In genomic region chrX:9352243-9352642, GRCh38 we compare ENCODE assay signal across 9 cellular contexts.
DNase-seq lines count a peak whose midpoint lies in the region; ATAC-seq and TF ChIP-seq lines count a peak whose summit lies in the region.
"Had no signal": no experiment of that assay in that cellular context is flagged by ENCODE, and none has a peak within 500 bp of the region (broad histone marks: within the 10 kb centered on the region; RNA-seq: fewer than 3 reads in every experiment).

No MANE protein-coding gene starts in this region.

- H3K14ac ChIP-seq in trophoblast cell (ENCODE audit: low read length), result no peak overlapping the region

- H2BK120ac ChIP-seq in trophoblast cell (ENCODE audit: insufficient read depth, low read length, poor library complexity), result no peak overlapping the region

- no peak overlapping the region for H3K4ac ChIP-seq in trophoblast cell (ENCODE audit: low read depth, low read length)

- H3K4me2 ChIP-seq in Loucy (ENCODE audit: low read depth, low read length, poor library complexity, severe bottlenecking), result peak overlapping the region; percentile 69
- H3K4me2 ChIP-seq in trophoblast cell (ENCODE audit: low read length), result no peak overlapping the region

- no peak overlapping the region for H3K4me3 Mint-ChIP-seq in mesothelial cell of epicardium

- no peaks in the 10 kb centered on the region for H3K79me1 ChIP-seq in trophoblast cell (ENCODE audit: low read length)

- H4K12ac ChIP-seq in trophoblast cell (ENCODE audit: low read depth, low read length), result no peak overlapping the region

- no peak overlapping the region for H3K27ac Mint-ChIP-seq in mesothelial cell of epicardium

- no peak overlapping the region for H3K23ac ChIP-seq in trophoblast cell (ENCODE audit: low read length)

- H2AFZ ChIP-seq in Loucy (ENCODE audit: low read length) (0 out of 2 replicates have a peak overlapping the region, but pooled peaks have one; percentile 20), trophoblast cell (ENCODE audit: insufficient read depth, low read length, poor library complexity) (no peak overlapping the region)

- ATAC-seq in GM18498 (IDR thresholded peaks at IDR 0.05; ENCODE audit: unreplicated experiment), result peak; percentile 74
- ATAC-seq in GM21619 (IDR thresholded peaks at IDR 0.05; ENCODE audit: unreplicated experiment), result peak; percentile 66
- ATAC-seq in foreskin keratinocyte, result no peak
- no peak for ATAC-seq in mucosa of descending colon

- H2AK5ac ChIP-seq in trophoblast cell (ENCODE audit: low read length), result no peak overlapping the region

- H3K79me2 ChIP-seq in Loucy (ENCODE audit: insufficient read depth, low read length) (no peaks in the 10 kb centered on the region), trophoblast cell (ENCODE audit: control insufficient read depth, insufficient read depth, low read length, poor library complexity) (no peaks in the 10 kb centered on the region)

- no peak overlapping the region for H3K18ac ChIP-seq in trophoblast cell (ENCODE audit: low read length)

- peak; percentile 17 for DNase-seq in germinal center (ENCODE audit: low spot score)
- DNase-seq in trophoblast cell, result no peak
- DNase-seq in mesothelial cell of epicardium (ENCODE audit: low spot score in 2 of 2, unreplicated experiment in 2 of 2), result no peak
- no peak for DNase-seq in foreskin keratinocyte
- no peak for DNase-seq in mucosa of descending colon

- H4K20me1 ChIP-seq in Loucy (ENCODE audit: insufficient read depth, low read length, poor library complexity, severe bottlenecking), result no peaks in the 10 kb centered on the region

- H3K9ac ChIP-seq in Loucy (ENCODE audit: low read depth, low read length, poor library complexity, severe bottlenecking), result peak overlapping the region; percentile 65
- H3K9ac ChIP-seq in trophoblast cell (ENCODE audit: low read length), result no peak overlapping the region

- no peaks in the 10 kb centered on the region for H3K27me3 ChIP-seq in Loucy (ENCODE audit: insufficient read depth, low read length, poor library complexity, severe bottlenecking)
- no peaks in the 10 kb centered on the region for H3K27me3 ChIP-seq in trophoblast cell (ENCODE audit: insufficient read depth, low read length)
- peaks cover 24% of the 10 kb centered on the region for H3K27me3 ChIP-seq in foreskin keratinocyte
- H3K27me3 ChIP-seq: cardiac muscle cell had no signal

- peaks cover 17% of the 10 kb centered on the region for H3K4me1 Mint-ChIP-seq in mesothelial cell of epicardium

- no CpG with 5 or more reads among the region's 4 CpGs for WGBS in trophoblast cell (ENCODE audit: extremely low coverage, insufficient coverage, insufficient read length)

- no peak overlapping the region for H3K27ac ChIP-seq in trophoblast cell (ENCODE audit: low read depth, low read length)
- no peak overlapping the region for H3K27ac ChIP-seq in foreskin keratinocyte
- H3K27ac ChIP-seq: cardiac muscle cell had no signal

- H3K9me2 ChIP-seq in Loucy (replicated peaks; ENCODE audit: low read depth, low read length), result no peaks in the 10 kb centered on the region

- H3K27me3 Mint-ChIP-seq in mesothelial cell of epicardium (ENCODE audit: low read depth), result no peaks in the 10 kb centered on the region

- no peak overlapping the region for H2BK5ac ChIP-seq in trophoblast cell (ENCODE audit: low read depth, low read length, poor library complexity)

- H3K4me1 ChIP-seq in Loucy (ENCODE audit: insufficient read depth, low read length, poor library complexity, severe bottlenecking) (peaks cover 40% of the 10 kb centered on the region), trophoblast cell (ENCODE audit: control insufficient read depth in 1 of 2, insufficient read depth in 2 of 2, low read length in 2 of 2) (peaks cover 0 to 2% of the 10 kb centered on the region in 2 experiments), foreskin keratinocyte (no peaks in the 10 kb centered on the region), mucosa of descending colon (ENCODE audit: low read depth) (no peaks in the 10 kb centered on the region)

- TF ChIP-seq CTCF in Loucy (conservative IDR thresholded peaks at IDR 0.05; ENCODE audit: low read length), result no peak
- no peak for TF ChIP-seq CTCF in mesothelial cell of epicardium (IDR thresholded peaks at IDR 0.05; ENCODE audit: unreplicated experiment)
- no peak for TF ChIP-seq CTCF in foreskin keratinocyte (conservative IDR thresholded peaks at IDR 0.05)
- no peak for TF ChIP-seq CTCF in mucosa of descending colon (IDR thresholded peaks at IDR 0.05)

- H3K4me3 ChIP-seq in Loucy (ENCODE audit: low read length, poor library complexity, severe bottlenecking), result peak overlapping the region; percentile 66
- H3K4me3 ChIP-seq in trophoblast cell (ENCODE audit: low read depth, low read length), result no peak overlapping the region
- H3K4me3 ChIP-seq in mucosa of descending colon, result no peak overlapping the region
- H3K4me3 ChIP-seq: cardiac muscle cell had no signal

- H4K8ac ChIP-seq in trophoblast cell (ENCODE audit: low read depth, low read length), result no peak overlapping the region

- H3K9me3 Mint-ChIP-seq in mesothelial cell of epicardium, result peaks cover 15% of the 10 kb centered on the region

- H3F3A ChIP-seq in Loucy (ENCODE audit: low read depth), result no peaks in the 10 kb centered on the region

- H3K9me3 ChIP-seq in Loucy (ENCODE audit: insufficient read depth, low read depth, low read length), result no peaks in the 10 kb centered on the region
- H3K9me3 ChIP-seq in trophoblast cell (ENCODE audit: insufficient read depth, low read depth, low read length), result no peaks in the 10 kb centered on the region
- H3K9me3 ChIP-seq in mucosa of descending colon, result no peaks in the 10 kb centered on the region

- no peaks in the 10 kb centered on the region for H3K36me3 ChIP-seq in Loucy (ENCODE audit: insufficient read depth, low read length)
- H3K36me3 ChIP-seq in trophoblast cell (ENCODE audit: control insufficient read depth in 1 of 2, insufficient read depth in 2 of 2, low read length in 2 of 2), result no peaks in the 10 kb centered on the region
- H3K36me3 ChIP-seq in mucosa of descending colon (ENCODE audit: low read depth), result no peaks in the 10 kb centered on the region
- H3K36me3 ChIP-seq: cardiac muscle cell had no signal

- no peak overlapping the region for H2BK12ac ChIP-seq in trophoblast cell (ENCODE audit: low read length)

- no peaks in the 10 kb centered on the region for H3K36me3 Mint-ChIP-seq in mesothelial cell of epicardium

- H4K91ac ChIP-seq in trophoblast cell (ENCODE audit: low read depth, low read length), result no peak overlapping the region

- intact Hi-C loops in mucosa of descending colon (cut with DNase I, micrococcal nuclease), result no loop called here

Comparison
In these comparisons a context has a peak if more than half of its experiments do, and no peak if none do; other contexts are left out.
1. ATAC-seq: peak in GM18498 (single experiment) and GM21619 (single experiment); none in foreskin keratinocyte (single experiment) and mucosa of descending colon (single experiment).